ENCODE assay signal across 20 cellular contexts in genomic region chr12:19058235-19059021, GRCh38.
A peak's percentile ranks its signal among the peaks of the same experiment; 100 is the strongest.
DNase-seq lines count a peak whose midpoint lies in the region; ATAC-seq, FAIRE-seq and TF ChIP-seq lines count a peak whose summit lies in the region.
"Had no signal": no experiment of that assay in that cellular context is flagged by ENCODE, and none has a peak within 500 bp of the region (broad histone marks: within the 10 kb centered on the region; RNA-seq: fewer than 3 reads in every experiment).

No MANE protein-coding gene starts in this region.

- H3K9me3 ChIP-seq in H1 (ENCODE audit: insufficient read depth in 2 of 2, low read depth in 1 of 2, low read length in 1 of 2) = no peaks in the 10 kb centered on the region
- H3K9me3 ChIP-seq: A549 had no signal

- H3K56ac ChIP-seq in H1 (replicated peaks; ENCODE audit: insufficient read length, low read depth, low read length) = no peak overlapping the region

- no peak overlapping the region for H2BK15ac ChIP-seq in H1 (ENCODE audit: low read length)

- no peak overlapping the region for H4K8ac ChIP-seq in H1 (ENCODE audit: extremely low read depth, insufficient read depth, low read length)

- H3K79me1 ChIP-seq in H1 (ENCODE audit: low read depth, low read length) = no peaks in the 10 kb centered on the region

- TF ChIP-seq CTCF in H1 (IDR thresholded peaks at IDR 0.05; ENCODE audit: control extremely low read depth in 1 of 3, insufficient read depth in 1 of 3, low read depth in 1 of 3, low read length in 3 of 3) = no peak

- no peaks in the 10 kb centered on the region for H3K36me3 ChIP-seq in H1 (ENCODE audit: control insufficient read depth in 2 of 4, insufficient read depth in 4 of 4, low read length in 3 of 4)

- ATAC-seq in Right ventricle myocardium superior (ENCODE audit: poor library complexity) (peak; percentile 15), left lobe of liver (peak; percentile 95)
- ATAC-seq in activated CD4-positive, alpha-beta T cell treated with anti-CD3 and anti-CD28 coated beads for 36 hours = no peak
- ATAC-seq: A549 had no signal

- peak overlapping the region; percentile 12 for H4K91ac ChIP-seq in H1 (replicated peaks; ENCODE audit: insufficient read length, low read length)

- H3K79me2 ChIP-seq in H1 (ENCODE audit: control insufficient read depth in 1 of 2, insufficient read depth in 2 of 2, low read length in 2 of 2) = no peaks in the 10 kb centered on the region

- no peak for TF ChIP-seq RAD21 in H1 (IDR thresholded peaks at IDR 0.05 in 1 of 2, conservative IDR thresholded peaks at IDR 0.05 in 1 of 2; ENCODE audit: low read depth in 2 of 2, low read length in 2 of 2)

- no peak overlapping the region for H3K23ac ChIP-seq in H1 (ENCODE audit: insufficient read length)

- FAIRE-seq in H1 (lab: Jason Lieb, UNC) = no peak
- FAIRE-seq: A549, GM18507 had no signal

- H2AK5ac ChIP-seq in H1 (ENCODE audit: low read depth, low read length) = no peak overlapping the region

- no peak overlapping the region for H3K4me3 Mint-ChIP-seq in activated CD4-positive, alpha-beta T cell treated with anti-CD3 and anti-CD28 coated beads for 36 hours
- H3K4me3 Mint-ChIP-seq: CD4-positive, CD25-positive, alpha-beta regulatory T cell; IgD-negative memory B cell; stimulated activated naive CD8-positive, alpha-beta T cell treated with anti-CD3 and anti-CD28 coated beads, Interleukin-15, Interleukin-2, amounts not matched to agents 100 ng/mL and 50 ng/mL, for 24 hours had no signal

- H3K36me3 Mint-ChIP-seq in activated CD4-positive, alpha-beta T cell treated with anti-CD3 and anti-CD28 coated beads for 36 hours (ENCODE audit: low read depth) = no peaks in the 10 kb centered on the region
- H3K36me3 Mint-ChIP-seq: CD4-positive, CD25-positive, alpha-beta regulatory T cell; IgD-negative memory B cell had no signal

- H3K9ac ChIP-seq in H1 (replicated peaks in 1 of 4; ENCODE audit: extremely low read depth in 1 of 4, low read depth in 3 of 4, low read length in 3 of 4) = 0 out of 7 replicates have a peak overlapping the region, but pooled peaks of 1 of the 4 experiments have one; percentile 1

- no peaks in the 10 kb centered on the region for H3K4me1 Mint-ChIP-seq in activated CD4-positive, alpha-beta T cell treated with anti-CD3 and anti-CD28 coated beads for 36 hours
- H3K4me1 Mint-ChIP-seq: IgD-negative memory B cell had no signal

- CTCF ChIA-PET in H1 (lab: Charles Lee; ENCODE audit: partially characterized antibody) = interaction anchor here (0.6 to 0.7 kb wide), 3 partner anchors 358 to 1053 kb away, joined by 3 to 4 read pairs (median 3); no protein-coding TSS in a partner anchor
- CTCF ChIA-PET in activated CD4-positive, alpha-beta T cell treated with anti-CD3 and anti-CD28 coated beads for 36 hours (lab: Charles Lee) = interaction anchor here (0.6 kb wide), 1 partner anchor 243 kb away, joined by 3 read pairs; no protein-coding TSS in a partner anchor

- H4K20me1 ChIP-seq in H1 (replicated peaks in 1 of 2; ENCODE audit: control insufficient read depth in 1 of 2, insufficient read depth in 2 of 2, low read length in 2 of 2) = no peaks in the 10 kb centered on the region

- no peak overlapping the region for H2BK5ac ChIP-seq in H1 (ENCODE audit: low read depth, low read length)

- TF ChIP-seq POLR2A in H1 (IDR thresholded peaks at IDR 0.05; ENCODE audit: control extremely low read depth in 1 of 2, low read depth in 2 of 2, low read length in 2 of 2) = no peak

- no peak overlapping the region for H3K14ac ChIP-seq in H1 (ENCODE audit: insufficient read length)

- no peak overlapping the region for H3K4ac ChIP-seq in H1 (replicated peaks; ENCODE audit: insufficient read length, low read depth, low read length)

- no peak for TF ChIP-seq EP300 in H1 (IDR thresholded peaks at IDR 0.05; ENCODE audit: borderline replicate concordance in 1 of 2, low read depth in 2 of 2, low read length in 2 of 2)

- DNase-seq in Right ventricle myocardium superior (no peak), cardiac septum (ENCODE audit: low spot score) (no peak), H1 (ENCODE audit: low read depth in 1 of 2, low spot score in 2 of 2) (no peak), left lobe of liver (ENCODE audit: low spot score) (peak; percentile 56), HuH-7 (ENCODE audit: low spot score) (no peak)
- no peak for DNase-seq in activated CD4-positive, alpha-beta T cell treated with anti-CD3 and anti-CD28 coated beads for 36 hours
- no peak for DNase-seq in activated CD8-positive, alpha-beta memory T cell treated with anti-CD3 and anti-CD28 coated beads, Interleukin-2, amount 50 U/mL, for 48 hours
- DNase-seq in stimulated activated CD4-positive, alpha-beta T cell treated with anti-CD3 and anti-CD28 coated beads, Interleukin-2, amount 100 ng/mL, for 24 hours = no peak
- DNase-seq: activated CD8-positive, alpha-beta memory T cell treated with anti-CD3 and anti-CD28 coated beads for 24 hours; amygdala; CD4-positive, CD25-positive, alpha-beta regulatory T cell; erythroblast; kidney glomerular epithelial cell; NCI-H2029 treated with DMSO at 0.1 percent for 48 hours; NCI-H69 had no signal

- H3K4me2 ChIP-seq in H1 (ENCODE audit: insufficient read depth in 1 of 2, low read depth in 2 of 2, low read length in 2 of 2) = no peak overlapping the region
- H3K4me2 ChIP-seq: A549 had no signal

- WGBS in H1 (ENCODE audit: extremely low coverage in 1 of 2, insufficient coverage in 1 of 2, insufficient read length in 1 of 2, insufficient replicate concordance in 2 of 2, low coverage in 1 of 2, low lambda C conversion rate in 2 of 2, missing lambda C conversion rate in 1 of 2), 2 experiments = 61% methylated on average over 5 of the region's 5 CpGs; no CpG with 5 or more reads in 1 of the 2 experiments

- no peaks in the 10 kb centered on the region for H3K27me3 ChIP-seq in H1 (replicated peaks in 1 of 4; ENCODE audit: control insufficient read depth in 3 of 4, extremely low read depth in 1 of 4, insufficient read depth in 3 of 4, low read length in 3 of 4)

- H3K27ac Mint-ChIP-seq in activated CD4-positive, alpha-beta T cell treated with anti-CD3 and anti-CD28 coated beads for 36 hours = no peak overlapping the region
- H3K27ac Mint-ChIP-seq: CD4-positive, CD25-positive, alpha-beta regulatory T cell; IgD-negative memory B cell; progenitor cell of endocrine pancreas; stimulated activated naive CD8-positive, alpha-beta T cell treated with anti-CD3 and anti-CD28 coated beads, Interleukin-15, Interleukin-2, amounts not matched to agents 100 ng/mL and 50 ng/mL, for 24 hours had no signal

- H3K27me3 Mint-ChIP-seq in activated CD4-positive, alpha-beta T cell treated with anti-CD3 and anti-CD28 coated beads for 36 hours = peaks cover 4% of the 10 kb centered on the region
- H3K27me3 Mint-ChIP-seq: CD4-positive, CD25-positive, alpha-beta regulatory T cell; IgD-negative memory B cell; progenitor cell of endocrine pancreas had no signal

- no peak overlapping the region for H3K18ac ChIP-seq in H1 (ENCODE audit: extremely low read depth, low read length)

- H3K4me3 ChIP-seq in H1 (ENCODE audit: extremely low read depth in 1 of 4, insufficient read depth in 2 of 4, low read depth in 3 of 4, low read length in 4 of 4) = no peak overlapping the region
- H3K4me3 ChIP-seq: A549 had no signal

- 0 out of 2 replicates have a peak overlapping the region, but pooled peaks have one; percentile 5 for H2BK12ac ChIP-seq in H1 (ENCODE audit: low read depth, low read length)

- H3K27ac ChIP-seq in H1 (ENCODE audit: low read depth, low read length) = no peak overlapping the region
- H3K27ac ChIP-seq: A549 had no signal

- H4K5ac ChIP-seq in H1 (ENCODE audit: insufficient read length, low read depth, low read length) = no peak overlapping the region

- no peak overlapping the region for H2BK20ac ChIP-seq in H1 (ENCODE audit: low read length)

- intact Hi-C loops in Right ventricle myocardium superior (cut with DNase I) = no loop called here
- intact Hi-C loops in cardiac septum (cut with DNase I) = no loop called here
- intact Hi-C loops in activated CD4-positive, alpha-beta T cell treated with anti-CD3 and anti-CD28 coated beads for 36 hours (cut with DNase I, micrococcal nuclease) = no loop called here

- no peaks in the 10 kb centered on the region for H3K9me3 Mint-ChIP-seq in activated CD4-positive, alpha-beta T cell treated with anti-CD3 and anti-CD28 coated beads for 36 hours (ENCODE audit: low read depth)
- H3K9me3 Mint-ChIP-seq: stimulated activated naive CD8-positive, alpha-beta T cell treated with anti-CD3 and anti-CD28 coated beads, Interleukin-15, Interleukin-2, amounts not matched to agents 100 ng/mL and 50 ng/mL, for 24 hours had no signal

- peak overlapping the region; percentile 47 for H2AFZ ChIP-seq in H1 (ENCODE audit: low read length)

- H3K23me2 ChIP-seq in H1 (ENCODE audit: low read depth, low read length) = no peaks in the 10 kb centered on the region; the same call in 1 of the 2 replicates

- POLR2A ChIA-PET in H1 (lab: Charles Lee; ENCODE audit: partially characterized antibody) = no interaction called here
- POLR2A ChIA-PET in activated CD4-positive, alpha-beta T cell treated with anti-CD3 and anti-CD28 coated beads for 36 hours (lab: Charles Lee) = no interaction called here

- no peak overlapping the region for H2BK120ac ChIP-seq in H1 (replicated peaks; ENCODE audit: low read depth, low read length)

- H3K4me1 ChIP-seq in H1 (replicated peaks in 1 of 4; ENCODE audit: control insufficient read depth in 3 of 4, insufficient read depth in 4 of 4, low read length in 3 of 4) = peaks cover 0 to 3% (median 0%) of the 10 kb centered on the region in 4 experiments; a peak in 2 of 7 replicates
- H3K4me1 ChIP-seq: A549 had no signal

TF ChIP-seq in H1, 55 proteins besides CTCF, POLR2A, EP300 and RAD21:
- no peak for TF ChIP-seq SRF (IDR thresholded peaks at IDR 0.05; ENCODE audit: low read depth, low read length)
